11 cellular contexts compared by ENCODE assay signal in the genomic region with DNA sequence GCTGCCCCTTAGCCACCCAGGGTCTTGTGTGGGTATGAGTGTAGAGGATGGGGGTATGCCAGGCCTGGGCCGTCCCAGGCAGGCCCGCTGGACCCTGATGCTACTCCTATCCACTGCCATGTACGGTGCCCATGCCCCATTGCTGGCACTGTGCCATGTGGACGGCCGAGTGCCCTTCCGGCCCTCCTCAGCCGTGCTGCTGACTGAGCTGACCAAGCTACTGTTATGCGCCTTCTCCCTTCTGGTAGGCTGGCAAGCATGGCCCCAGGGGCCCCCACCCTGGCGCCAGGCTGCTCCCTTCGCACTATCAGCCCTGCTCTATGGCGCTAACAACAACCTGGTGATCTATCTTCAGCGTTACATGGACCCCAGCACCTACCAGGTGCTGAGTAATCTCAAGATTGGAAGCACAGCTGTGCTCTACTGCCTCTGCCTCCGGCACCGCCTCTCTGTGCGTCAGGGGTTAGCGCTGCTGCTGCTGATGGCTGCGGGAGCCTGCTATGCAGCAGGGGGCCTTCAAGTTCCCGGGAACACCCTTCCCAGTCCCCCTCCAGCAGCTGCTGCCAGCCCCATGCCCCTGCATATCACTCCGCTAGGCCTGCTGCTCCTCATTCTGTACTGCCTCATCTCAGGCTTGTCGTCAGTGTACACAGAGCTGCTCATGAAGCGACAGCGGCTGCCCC. TPM values are rescaled to one million over a fixed set of nuclear protein-coding genes. Genes with fewer than 3 reads are reported as not detected.
A peak's percentile ranks its signal among the peaks of the same experiment; 100 is the strongest.
DNase-seq lines count a peak whose midpoint lies in the region; ATAC-seq and TF ChIP-seq lines count a peak whose summit lies in the region.
"Had no signal": no experiment of that assay in that cellular context is flagged by ENCODE, and none has a peak within 500 bp of the region (broad histone marks: within the 10 kb centered on the region; RNA-seq: fewer than 3 reads in every experiment).

No MANE protein-coding gene starts in this region.

- H3K4me2 ChIP-seq in Loucy (ENCODE audit: low read depth, low read length, poor library complexity, severe bottlenecking): peak overlapping the region; percentile 87

- no peaks in the 10 kb centered on the region for H3K27me3 Mint-ChIP-seq in activated CD8-positive, alpha-beta memory T cell treated with anti-CD3 and anti-CD28 coated beads, Interleukin-2, amount 10 ng/mL, durations not matched to agents 7 days and 5 days
- no peaks in the 10 kb centered on the region for H3K27me3 Mint-ChIP-seq in dendritic cell treated with granulocyte-macrophage colony-stimulating factor and Interleukin-4, amounts not matched to agents 40 ng/mL and 50 ng/mL, for 4 days

- peaks cover 6% of the 10 kb centered on the region for H4K20me1 ChIP-seq in Loucy (ENCODE audit: insufficient read depth, low read length, poor library complexity, severe bottlenecking)

- H3K9ac ChIP-seq in Loucy (ENCODE audit: low read depth, low read length, poor library complexity, severe bottlenecking): no peak overlapping the region

- H3K4me1 Mint-ChIP-seq in activated CD8-positive, alpha-beta memory T cell treated with anti-CD3 and anti-CD28 coated beads, Interleukin-2, amount 10 ng/mL, durations not matched to agents 7 days and 5 days: peaks cover 59% of the 10 kb centered on the region
- H3K4me1 Mint-ChIP-seq in dendritic cell treated with granulocyte-macrophage colony-stimulating factor and Interleukin-4, amounts not matched to agents 40 ng/mL and 50 ng/mL, for 4 days (ENCODE audit: low read depth): peaks cover 70% of the 10 kb centered on the region

- intact Hi-C loops in dendritic cell treated with granulocyte-macrophage colony-stimulating factor and Interleukin-4, amounts not matched to agents 40 ng/mL and 50 ng/mL, for 4 days (cut with micrococcal nuclease): no loop called here
- intact Hi-C loops in psoas muscle (cut with DNase I): loop anchor here (5.0 kb wide), 3 partner anchors 70 to 325 kb away; partner anchors contain the start of genes HARS1 (in 1 of the 2), HARS2 (in 1 of the 2) and TMCO6 (in 1 of the 2)

- H3K27me3 ChIP-seq in Loucy (ENCODE audit: insufficient read depth, low read length, poor library complexity, severe bottlenecking) (no peaks in the 10 kb centered on the region), psoas muscle (ENCODE audit: insufficient read depth in 3 of 3, low read length in 2 of 3) (no peaks in the 10 kb centered on the region)

- peak overlapping the region; percentile 99 for H3K4me3 ChIP-seq in Loucy (ENCODE audit: low read length, poor library complexity, severe bottlenecking)
- peak overlapping the region; percentile 12 for H3K4me3 ChIP-seq in psoas muscle

- no peak overlapping the region for H3K4me3 Mint-ChIP-seq in activated CD8-positive, alpha-beta memory T cell treated with anti-CD3 and anti-CD28 coated beads, Interleukin-2, amount 10 ng/mL, durations not matched to agents 7 days and 5 days
- no peak overlapping the region for H3K4me3 Mint-ChIP-seq in dendritic cell treated with granulocyte-macrophage colony-stimulating factor and Interleukin-4, amounts not matched to agents 40 ng/mL and 50 ng/mL, for 4 days
- H3K4me3 Mint-ChIP-seq: HFFc6 had no signal

- no peaks in the 10 kb centered on the region for H3K9me3 Mint-ChIP-seq in activated CD8-positive, alpha-beta memory T cell treated with anti-CD3 and anti-CD28 coated beads, Interleukin-2, amount 10 ng/mL, durations not matched to agents 7 days and 5 days (ENCODE audit: low read depth)
- no peaks in the 10 kb centered on the region for H3K9me3 Mint-ChIP-seq in dendritic cell treated with granulocyte-macrophage colony-stimulating factor and Interleukin-4, amounts not matched to agents 40 ng/mL and 50 ng/mL, for 4 days
- H3K9me3 Mint-ChIP-seq: HFFc6 had no signal

- CTCF ChIA-PET in activated CD8-positive, alpha-beta memory T cell treated with anti-CD3 and anti-CD28 coated beads, Interleukin-2, amount 10 ng/mL, durations not matched to agents 7 days and 5 days (lab: Charles Lee): interaction anchor here (1.2 kb wide), 1 partner anchor 80 kb away, joined by 3 read pairs; the partner anchor contains the start of genes IK and NDUFA2

- H3F3A ChIP-seq in Loucy (ENCODE audit: low read depth): no peaks in the 10 kb centered on the region

- peaks cover 36% of the 10 kb centered on the region for H3K36me3 Mint-ChIP-seq in activated CD8-positive, alpha-beta memory T cell treated with anti-CD3 and anti-CD28 coated beads, Interleukin-2, amount 10 ng/mL, durations not matched to agents 7 days and 5 days
- H3K36me3 Mint-ChIP-seq in dendritic cell treated with granulocyte-macrophage colony-stimulating factor and Interleukin-4, amounts not matched to agents 40 ng/mL and 50 ng/mL, for 4 days (ENCODE audit: low read depth): peaks cover 58% of the 10 kb centered on the region

- H3K9me3 ChIP-seq in Loucy (ENCODE audit: insufficient read depth, low read depth, low read length): no peaks in the 10 kb centered on the region
- no peaks in the 10 kb centered on the region for H3K9me3 ChIP-seq in psoas muscle

- no peak overlapping the region for H2AFZ ChIP-seq in Loucy (ENCODE audit: low read length)

- peaks cover 3% of the 10 kb centered on the region; the same call in 1 of the 2 replicates for H3K36me3 ChIP-seq in Loucy (ENCODE audit: insufficient read depth, low read length)
- peaks cover 7 to 32% of the 10 kb centered on the region in 2 donors for H3K36me3 ChIP-seq in psoas muscle (ENCODE audit: insufficient read depth in 1 of 2, low read depth in 1 of 2)

- WGBS in psoas muscle, 3 donors: 77 to 87% (median 82%) methylated on average over 22 of the region's 22 CpGs

- peaks cover 47% of the 10 kb centered on the region for H3K79me2 ChIP-seq in Loucy (ENCODE audit: insufficient read depth, low read length)

- H3K27ac ChIP-seq in psoas muscle: peak overlapping the region; percentile 97

- no peak for ATAC-seq in activated CD8-positive, alpha-beta memory T cell treated with anti-CD3 and anti-CD28 coated beads, Interleukin-2, amount 10 ng/mL, durations not matched to agents 7 days and 5 days
- ATAC-seq in psoas muscle: no peak
- ATAC-seq: left ventricle myocardium superior had no signal

- DNase-seq in activated CD8-positive, alpha-beta memory T cell treated with anti-CD3 and anti-CD28 coated beads for 24 hours: peak; percentile 53
- no peak for DNase-seq in activated CD8-positive, alpha-beta memory T cell treated with anti-CD3 and anti-CD28 coated beads, Interleukin-2, amount 10 ng/mL, durations not matched to agents 7 days and 5 days
- DNase-seq in psoas muscle: no peak
- DNase-seq in HT-29 (ENCODE audit: low spot score): no peak
- no peak for DNase-seq in NCI-H345 treated with DMSO at 0.1 percent for 48 hours (lab: John Stamatoyannopoulos, UW; ENCODE audit: unreplicated experiment)
- DNase-seq in GDM1 (lab: John Stamatoyannopoulos, UW): no peak
- DNase-seq: ACHN, HFFc6, left ventricle myocardium superior had no signal

- TF ChIP-seq CTCF in Loucy (conservative IDR thresholded peaks at IDR 0.05; ENCODE audit: low read length) (no peak), psoas muscle (IDR thresholded peaks at IDR 0.05) (no peak)

- peaks cover 28% of the 10 kb centered on the region for H3K4me1 ChIP-seq in Loucy (ENCODE audit: insufficient read depth, low read length, poor library complexity, severe bottlenecking)
- H3K4me1 ChIP-seq in psoas muscle: peaks cover 82% of the 10 kb centered on the region

- no peak overlapping the region for H3K27ac Mint-ChIP-seq in activated CD8-positive, alpha-beta memory T cell treated with anti-CD3 and anti-CD28 coated beads, Interleukin-2, amount 10 ng/mL, durations not matched to agents 7 days and 5 days
- peak overlapping the region; percentile 1 for H3K27ac Mint-ChIP-seq in dendritic cell treated with granulocyte-macrophage colony-stimulating factor and Interleukin-4, amounts not matched to agents 40 ng/mL and 50 ng/mL, for 4 days
- H3K27ac Mint-ChIP-seq: HFFc6 had no signal

- H3K9me2 ChIP-seq in Loucy (replicated peaks; ENCODE audit: low read depth, low read length): no peaks in the 10 kb centered on the region

RNA-seq across cellular contexts. Expression of gene SLC35A4, which starts 2.6 kb away (rescaled TPM):
- 100 to 1,000 TPM; 100 to 101 TPM for total RNA-seq in activated CD8-positive, alpha-beta memory T cell treated with anti-CD3 and anti-CD28 coated beads, Interleukin-2, amount 10 ng/mL, durations not matched to agents 7 days and 5 days
- total RNA-seq in psoas muscle: 100 to 1,000 TPM in 3 of 4 donors, 10 to 100 TPM in 1; 95.7 to 129 (median 117) TPM
- 100 to 1,000 TPM in 1 of 3 donors, 10 to 100 TPM in 2; 49.9 to 149 (median 99.6) TPM for polyA plus RNA-seq in psoas muscle
- 29.9 and 30.2 TPM in 2 replicates for total RNA-seq in HT-29 (2014; rRNA removed; shearing (Covaris generic))

RNA-seq across cellular contexts. Expression of gene APBB3, which starts 2.9 kb away (rescaled TPM):
- total RNA-seq in activated CD8-positive, alpha-beta memory T cell treated with anti-CD3 and anti-CD28 coated beads, Interleukin-2, amount 10 ng/mL, durations not matched to agents 7 days and 5 days: 10 to 100 TPM; 20.0 to 24.8 TPM
- 10 to 100 TPM in 3 of 4 donors, 1 to 10 TPM in 1; 9.5 to 25.4 (median 16.4) TPM for total RNA-seq in psoas muscle
- polyA plus RNA-seq in psoas muscle: 1 to 10 TPM; 4.3 to 7.6 (median 6.6) TPM
- total RNA-seq in HT-29 (2014; rRNA removed; shearing (Covaris generic)): 12.1 and 19.5 TPM in 2 replicates

RNA-seq across cellular contexts. Expression of gene SRA1, which starts 10.0 kb away (rescaled TPM):
- 10 to 100 TPM; 37.9 to 47.3 TPM for total RNA-seq in activated CD8-positive, alpha-beta memory T cell treated with anti-CD3 and anti-CD28 coated beads, Interleukin-2, amount 10 ng/mL, durations not matched to agents 7 days and 5 days
- 10 to 100 TPM; 33.4 to 58.5 (median 37.6) TPM for total RNA-seq in psoas muscle
- 10 to 100 TPM; 36.9 to 78.0 (median 58.6) TPM for polyA plus RNA-seq in psoas muscle
- total RNA-seq in HT-29 (2014; rRNA removed; shearing (Covaris generic)): 53.1 and 61.3 TPM in 2 replicates

RNA-seq across cellular contexts. Expression of gene EIF4EBP3, which starts 19.8 kb away (rescaled TPM):
- total RNA-seq in activated CD8-positive, alpha-beta memory T cell treated with anti-CD3 and anti-CD28 coated beads, Interleukin-2, amount 10 ng/mL, durations not matched to agents 7 days and 5 days: 1 to 10 TPM; 7.4 to 9.0 TPM
- 100 to 1,000 TPM in 1 of 4 donors, 10 to 100 TPM in 3; 31.7 to 116 (median 40.5) TPM for total RNA-seq in psoas muscle
- 10 to 100 TPM; 43.8 to 81.8 (median 64.2) TPM for polyA plus RNA-seq in psoas muscle
- total RNA-seq in HT-29 (2014; rRNA removed; shearing (Covaris generic)): 3.0 and 6.5 TPM in 2 replicates
